ENCODE assay signal across 32 cellular contexts in genomic region chr15:38533926-38534325, GRCh38. TPM values are rescaled to one million over a fixed set of nuclear protein-coding genes. Genes with fewer than 3 reads are reported as not detected.
DNase-seq lines count a peak whose midpoint lies in the region; ATAC-seq and TF ChIP-seq lines count a peak whose summit lies in the region.
"Had no signal": no experiment of that assay in that cellular context is flagged by ENCODE, and none has a peak within 500 bp of the region (broad histone marks: within the 10 kb centered on the region; RNA-seq: fewer than 3 reads in every experiment).

No MANE protein-coding gene starts in this region.

- no peak overlapping the region for H3K27ac ChIP-seq in CD8-positive, alpha-beta T cell (ENCODE audit: low read depth, low read length)
- H3K27ac ChIP-seq: esophagus squamous epithelium, foreskin keratinocyte, HL-60, right lobe of liver, transverse colon, WERI-Rb-1 had no signal

- intact Hi-C loops in CD8-positive, alpha-beta T cell (cut with DNase I, micrococcal nuclease) = no loop called here

- no peak for TF ChIP-seq CTCF in CD8-positive, alpha-beta T cell (IDR thresholded peaks at IDR 0.05)

- H3K27me3 Mint-ChIP-seq in activated CD8-positive, alpha-beta memory T cell treated with anti-CD3 and anti-CD28 coated beads, Interleukin-2, amount 10 ng/mL, durations not matched to agents 7 days and 5 days = no peaks in the 10 kb centered on the region
- no peaks in the 10 kb centered on the region for H3K27me3 Mint-ChIP-seq in CD8-positive, alpha-beta T cell (ENCODE audit: low read depth)
- H3K27me3 Mint-ChIP-seq in activated T-helper 17 cell treated with anti-CD3 and anti-CD28 coated beads, Interleukin-2, amount 50 U/mL, for 72 hours = no peaks in the 10 kb centered on the region
- no peaks in the 10 kb centered on the region for H3K27me3 Mint-ChIP-seq in memory B cell
- H3K27me3 Mint-ChIP-seq: B cell; dendritic cell treated with granulocyte-macrophage colony-stimulating factor and Interleukin-4, amounts not matched to agents 40 ng/mL and 50 ng/mL, for 4 days had no signal

- H3K4me3 Mint-ChIP-seq in activated CD8-positive, alpha-beta memory T cell treated with anti-CD3 and anti-CD28 coated beads, Interleukin-2, amount 10 ng/mL, durations not matched to agents 7 days and 5 days = no peak overlapping the region
- peak overlapping the region; percentile 36 for H3K4me3 Mint-ChIP-seq in CD8-positive, alpha-beta T cell
- peak overlapping the region; percentile 74 for H3K4me3 Mint-ChIP-seq in activated T-helper 17 cell treated with anti-CD3 and anti-CD28 coated beads, Interleukin-2, amount 50 U/mL, for 72 hours
- no peak overlapping the region for H3K4me3 Mint-ChIP-seq in memory B cell
- H3K4me3 Mint-ChIP-seq: activated T-cell treated with anti-CD3 and anti-CD28 coated beads, Interleukin-2, amount 50 U/mL, for 4 hours; B cell; dendritic cell treated with granulocyte-macrophage colony-stimulating factor and Interleukin-4, amounts not matched to agents 40 ng/mL and 50 ng/mL, for 4 days; mesothelial cell of epicardium had no signal

- no peaks in the 10 kb centered on the region for H3K9me3 Mint-ChIP-seq in activated CD8-positive, alpha-beta memory T cell treated with anti-CD3 and anti-CD28 coated beads, Interleukin-2, amount 10 ng/mL, durations not matched to agents 7 days and 5 days (ENCODE audit: low read depth)
- H3K9me3 Mint-ChIP-seq in CD8-positive, alpha-beta T cell = no peaks in the 10 kb centered on the region
- no peaks in the 10 kb centered on the region for H3K9me3 Mint-ChIP-seq in activated T-helper 17 cell treated with anti-CD3 and anti-CD28 coated beads, Interleukin-2, amount 50 U/mL, for 72 hours
- H3K9me3 Mint-ChIP-seq in memory B cell = no peaks in the 10 kb centered on the region
- H3K9me3 Mint-ChIP-seq: activated T-cell treated with anti-CD3 and anti-CD28 coated beads, Interleukin-2, amount 50 U/mL, for 4 hours; dendritic cell treated with granulocyte-macrophage colony-stimulating factor and Interleukin-4, amounts not matched to agents 40 ng/mL and 50 ng/mL, for 4 days had no signal

- ATAC-seq in activated CD8-positive, alpha-beta memory T cell treated with anti-CD3 and anti-CD28 coated beads, Interleukin-2, amount 10 ng/mL, durations not matched to agents 7 days and 5 days = peak; percentile 11
- ATAC-seq in CD8-positive, alpha-beta T cell = no peak
- no peak for ATAC-seq in activated T-helper 17 cell treated with anti-CD3 and anti-CD28 coated beads, Interleukin-2, amount 50 U/mL, for 72 hours (replicated peaks)
- no peak for ATAC-seq in memory B cell (ENCODE audit: low read depth)
- ATAC-seq in GM19467 (IDR thresholded peaks at IDR 0.05; ENCODE audit: unreplicated experiment) = no peak
- ATAC-seq in GM18867 (IDR thresholded peaks at IDR 0.05; ENCODE audit: unreplicated experiment) = no peak
- ATAC-seq: activated T-cell treated with anti-CD3 and anti-CD28 coated beads, Interleukin-2, amount 50 U/mL, for 4 hours; foreskin keratinocyte; right lobe of liver; Right ventricle myocardium inferior had no signal

- CTCF ChIA-PET in activated CD8-positive, alpha-beta memory T cell treated with anti-CD3 and anti-CD28 coated beads, Interleukin-2, amount 10 ng/mL, durations not matched to agents 7 days and 5 days (lab: Charles Lee) = interaction anchor here (0.9 to 2.1 kb wide), 9 partner anchors 12 to 1047 kb away, joined by 3 to 7 read pairs (median 5); partner anchors contain the start of genes RASGRP1 and THBS1
- CTCF ChIA-PET in CD8-positive, alpha-beta T cell (lab: Charles Lee) = interaction anchor here (0.8 to 5.7 kb wide), 5 partner anchors 28 to 166 kb away, joined by 4 to 36 read pairs (median 20); partner anchors contain the start of gene RASGRP1

- peaks cover 100% of the 10 kb centered on the region for H3K4me1 Mint-ChIP-seq in activated CD8-positive, alpha-beta memory T cell treated with anti-CD3 and anti-CD28 coated beads, Interleukin-2, amount 10 ng/mL, durations not matched to agents 7 days and 5 days
- peaks cover 99% of the 10 kb centered on the region for H3K4me1 Mint-ChIP-seq in CD8-positive, alpha-beta T cell (ENCODE audit: low read depth)
- H3K4me1 Mint-ChIP-seq in activated T-helper 17 cell treated with anti-CD3 and anti-CD28 coated beads, Interleukin-2, amount 50 U/mL, for 72 hours = peaks cover 90% of the 10 kb centered on the region
- peaks cover 14% of the 10 kb centered on the region for H3K4me1 Mint-ChIP-seq in memory B cell

- H3K4me3 ChIP-seq in CD8-positive, alpha-beta T cell (ENCODE audit: low read depth, low read length) = no peak overlapping the region
- H3K4me3 ChIP-seq: esophagus squamous epithelium, right lobe of liver, transverse colon had no signal

- H3K4me1 ChIP-seq in CD8-positive, alpha-beta T cell (ENCODE audit: insufficient read depth, low read length) = peaks cover 93% of the 10 kb centered on the region
- H3K4me1 ChIP-seq: right lobe of liver, transverse colon had no signal

- peak overlapping the region; percentile 79 for H3K27ac Mint-ChIP-seq in activated CD8-positive, alpha-beta memory T cell treated with anti-CD3 and anti-CD28 coated beads, Interleukin-2, amount 10 ng/mL, durations not matched to agents 7 days and 5 days
- peak overlapping the region; percentile 92 for H3K27ac Mint-ChIP-seq in CD8-positive, alpha-beta T cell
- peak overlapping the region; percentile 88 for H3K27ac Mint-ChIP-seq in activated T-helper 17 cell treated with anti-CD3 and anti-CD28 coated beads, Interleukin-2, amount 50 U/mL, for 72 hours
- peak overlapping the region; percentile 3 for H3K27ac Mint-ChIP-seq in memory B cell
- H3K27ac Mint-ChIP-seq: dendritic cell treated with granulocyte-macrophage colony-stimulating factor and Interleukin-4, amounts not matched to agents 40 ng/mL and 50 ng/mL, for 4 days; mesothelial cell of epicardium; progenitor cell of endocrine pancreas had no signal

- no peaks in the 10 kb centered on the region for H3K9me3 ChIP-seq in CD8-positive, alpha-beta T cell (ENCODE audit: low read length)
- H3K9me3 ChIP-seq: esophagus squamous epithelium, right lobe of liver, transverse colon had no signal

- no peaks in the 10 kb centered on the region for H3K27me3 ChIP-seq in CD8-positive, alpha-beta T cell (ENCODE audit: insufficient read depth, low read length)
- H3K27me3 ChIP-seq: esophagus squamous epithelium, right lobe of liver, transverse colon had no signal

- POLR2A ChIA-PET in CD8-positive, alpha-beta T cell (lab: Charles Lee) = interaction anchor here (0.6 to 1.4 kb wide), 5 partner anchors 9 to 65 kb away, joined by 3 to 5 read pairs (median 3); no protein-coding TSS in a partner anchor

- H3K36me3 ChIP-seq in CD8-positive, alpha-beta T cell (ENCODE audit: insufficient read depth, low read length) = peaks cover 19% of the 10 kb centered on the region
- H3K36me3 ChIP-seq: esophagus squamous epithelium, right lobe of liver, transverse colon, WERI-Rb-1 had no signal

- DNase-seq in activated CD8-positive, alpha-beta memory T cell treated with anti-CD3 and anti-CD28 coated beads, Interleukin-2, amount 10 ng/mL, durations not matched to agents 7 days and 5 days = no peak
- no peak for DNase-seq in activated CD8-positive, alpha-beta memory T cell treated with anti-CD3 and anti-CD28 coated beads, Interleukin-2, amount 50 U/mL, for 4 hours
- DNase-seq in CD8-positive, alpha-beta T cell = no peak
- DNase-seq in memory B cell (ENCODE audit: low spot score in 2 of 2) (no peak), SKM-1 (lab: John Stamatoyannopoulos, UW; ENCODE audit: unreplicated experiment) (no peak)
- DNase-seq: ACHN; activated CD4-positive, alpha-beta T cell treated with anti-CD3 and anti-CD28 coated beads, Interleukin-2, amount 50 U/mL, for 1 hour; activated T-cell treated with anti-CD3 and anti-CD28 coated beads, Interleukin-2, amount 50 U/mL, for 4 hours; central memory CD4-positive, alpha-beta T cell; COR-L47; esophagus squamous epithelium; foreskin keratinocyte; H7; head of caudate nucleus; KBM-7; NCI-H1092; NCI-H1694; NCI-H748 treated with DMSO at 0.1 percent for 48 hours; nucleus accumbens; right lobe of liver; stimulated activated CD4-positive, alpha-beta T cell treated with anti-CD3 and anti-CD28 coated beads, Interleukin-4, amount 100 ng/mL, for 1 hour; transverse colon; WERI-Rb-1 had no signal

- peaks cover 86% of the 10 kb centered on the region for H3K36me3 Mint-ChIP-seq in activated CD8-positive, alpha-beta memory T cell treated with anti-CD3 and anti-CD28 coated beads, Interleukin-2, amount 10 ng/mL, durations not matched to agents 7 days and 5 days
- peaks cover 90% of the 10 kb centered on the region for H3K36me3 Mint-ChIP-seq in CD8-positive, alpha-beta T cell
- H3K36me3 Mint-ChIP-seq in activated T-helper 17 cell treated with anti-CD3 and anti-CD28 coated beads, Interleukin-2, amount 50 U/mL, for 72 hours (ENCODE audit: low read depth) = peaks cover 100% of the 10 kb centered on the region
- H3K36me3 Mint-ChIP-seq in memory B cell = peaks cover 21% of the 10 kb centered on the region
- H3K36me3 Mint-ChIP-seq: mesothelial cell of epicardium had no signal

RNA-seq across cellular contexts. Expression of gene RASGRP1, which starts 30.7 kb away (rescaled TPM):
- 100 to 1,000 TPM; 143 to 202 TPM for total RNA-seq in activated CD8-positive, alpha-beta memory T cell treated with anti-CD3 and anti-CD28 coated beads, Interleukin-2, amount 10 ng/mL, durations not matched to agents 7 days and 5 days
- 10 to 100 TPM; 58.2 to 65.2 TPM for total RNA-seq in CD8-positive, alpha-beta T cell
- 100 to 1,000 TPM; 118 to 164 TPM for total RNA-seq in activated T-helper 17 cell treated with anti-CD3 and anti-CD28 coated beads, Interleukin-2, amount 50 U/mL, for 72 hours
- total RNA-seq: foreskin keratinocyte had no signal

Comparison
In these comparisons a context has a peak if more than half of its experiments do, and no peak if none do; other contexts are left out.
1. H3K27ac Mint-ChIP-seq: peak in every context shown above with its lines; median percentile 92 in CD8-positive, alpha-beta T cell; 88 in activated T-helper 17 cell treated with anti-CD3 and anti-CD28 coated beads, Interleukin-2, amount 50 U/mL, for 72 hours; 79 in activated CD8-positive, alpha-beta memory T cell treated with anti-CD3 and anti-CD28 coated beads, Interleukin-2, amount 10 ng/mL, durations not matched to agents 7 days and 5 days; 3 in memory B cell.
2. H3K4me3 Mint-ChIP-seq: peak in CD8-positive, alpha-beta T cell (single experiment) and activated T-helper 17 cell treated with anti-CD3 and anti-CD28 coated beads, Interleukin-2, amount 50 U/mL, for 72 hours (single experiment); none in activated CD8-positive, alpha-beta memory T cell treated with anti-CD3 and anti-CD28 coated beads, Interleukin-2, amount 10 ng/mL, durations not matched to agents 7 days and 5 days (single experiment) and memory B cell (single experiment).